In the genomic region with DNA sequence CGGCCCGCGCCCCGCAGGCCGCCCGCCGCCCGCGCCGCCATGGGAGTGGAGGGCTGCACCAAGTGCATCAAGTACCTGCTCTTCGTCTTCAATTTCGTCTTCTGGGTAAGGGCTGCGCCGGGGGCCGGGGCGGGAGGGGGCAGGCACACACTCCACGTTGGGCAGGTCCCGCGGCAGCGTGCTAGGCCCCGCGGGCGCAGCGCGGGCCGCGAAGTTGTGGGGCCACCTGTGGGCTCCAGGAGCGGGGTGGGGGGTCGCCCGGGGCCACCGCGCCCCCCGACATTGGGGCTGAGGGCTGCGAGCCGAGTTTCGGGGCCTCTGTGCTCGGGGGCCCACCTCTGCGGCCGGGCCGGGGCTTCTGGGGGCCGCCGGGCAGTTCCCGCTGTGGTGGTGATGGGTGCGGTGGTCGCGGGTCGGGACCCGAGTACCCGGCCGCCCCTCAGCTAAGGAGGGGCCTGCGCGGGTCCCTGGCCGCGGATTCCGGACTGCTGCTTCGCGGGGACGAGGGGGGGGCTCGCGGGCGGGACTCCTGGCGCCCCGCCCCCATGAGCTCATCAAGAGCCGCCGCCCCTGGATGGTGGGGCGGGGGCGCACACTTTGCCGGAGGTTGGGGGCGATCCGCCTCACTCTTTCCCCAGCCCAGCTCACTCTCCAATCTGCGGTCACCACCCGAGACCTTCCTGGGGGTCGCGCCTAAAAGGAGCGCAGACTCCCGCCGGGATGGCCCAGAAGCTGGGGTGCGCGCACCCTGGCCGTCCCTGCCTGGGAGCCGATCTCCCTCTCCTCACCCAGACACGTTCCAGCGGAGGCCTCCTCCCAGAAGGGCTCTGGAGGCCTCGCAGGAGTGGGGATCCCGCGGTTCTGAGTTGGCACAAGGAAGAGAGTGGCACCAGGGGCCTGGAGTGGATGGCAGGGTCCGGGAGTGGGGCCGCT, we compare ENCODE assay signal across 8 cellular contexts. TPM values are rescaled to one million over a fixed set of nuclear protein-coding genes. Genes with fewer than 3 reads are reported as not detected.
DNase-seq lines count a peak whose midpoint lies in the region; ATAC-seq and TF ChIP-seq lines count a peak whose summit lies in the region.

No MANE protein-coding gene starts in this region.

- H4K20me1 ChIP-seq in DOHH2 (ENCODE audit: control insufficient read depth, insufficient read depth, low read depth, low read length), result peaks cover 35% of the 10 kb centered on the region

- H3K9me3 ChIP-seq in DOHH2 (ENCODE audit: control insufficient read depth, insufficient read depth, low read length) (no peaks in the 10 kb centered on the region), parathyroid adenoma (ENCODE audit: control insufficient read depth, low read length) (no peaks in the 10 kb centered on the region)

- DNase-seq in HFFc6 (no peak), RKO (ENCODE audit: low spot score) (peak; percentile 62), Right ventricle myocardium superior (peak; percentile 84), SHP77 (lab: John Stamatoyannopoulos, UW) (no peak)

- no peaks in the 10 kb centered on the region for H3K9me3 Mint-ChIP-seq in HFFc6
- no peaks in the 10 kb centered on the region for H3K9me3 Mint-ChIP-seq in activated naive CD8-positive, alpha-beta T cell (ENCODE audit: low read depth)

- TF ChIP-seq CTCF in DOHH2 (IDR thresholded peaks at IDR 0.05; ENCODE audit: low read depth, low read length, poor library complexity, severe bottlenecking) (no peak), HFFc6 (IDR thresholded peaks at IDR 0.05) (no peak), parathyroid adenoma (IDR thresholded peaks at IDR 0.05) (no peak)

- H3K4me1 Mint-ChIP-seq in HFFc6 (ENCODE audit: low read depth), result peaks cover 36% of the 10 kb centered on the region
- H3K4me1 Mint-ChIP-seq in activated naive CD8-positive, alpha-beta T cell (ENCODE audit: low read depth), result peaks cover 22% of the 10 kb centered on the region

- 0 out of 2 replicates have a peak, but pooled peaks cover 5% of the 10 kb centered on the region for H3K36me3 Mint-ChIP-seq in HFFc6 (ENCODE audit: low read depth)
- H3K36me3 Mint-ChIP-seq in activated naive CD8-positive, alpha-beta T cell, result no peaks in the 10 kb centered on the region

- peak overlapping the region; percentile 56 for H2AFZ ChIP-seq in parathyroid adenoma

- peak overlapping the region; percentile 69 for H3K27ac ChIP-seq in DOHH2 (ENCODE audit: low read depth, low read length)
- peak overlapping the region; percentile 87 for H3K27ac ChIP-seq in parathyroid adenoma

- peaks cover 11% of the 10 kb centered on the region for H3K27me3 Mint-ChIP-seq in HFFc6 (ENCODE audit: insufficient read depth)
- no peaks in the 10 kb centered on the region for H3K27me3 Mint-ChIP-seq in activated naive CD8-positive, alpha-beta T cell

- ATAC-seq in Right ventricle myocardium superior (ENCODE audit: poor library complexity) (peak; percentile 27), HG02970 (IDR thresholded peaks at IDR 0.05; ENCODE audit: low FRiP score, unreplicated experiment) (no peak)

- intact Hi-C loops in Right ventricle myocardium superior (cut with DNase I), result loop anchor here (5.0 kb wide), 1 partner anchor 70 kb away; no protein-coding TSS in a partner anchor

- H3K4me1 ChIP-seq in DOHH2 (ENCODE audit: control insufficient read depth, low read length) (peaks cover 39% of the 10 kb centered on the region), parathyroid adenoma (no peaks in the 10 kb centered on the region)

- peaks cover 57% of the 10 kb centered on the region for H3K79me2 ChIP-seq in DOHH2 (ENCODE audit: control insufficient read depth, low read length)
- H3K79me2 ChIP-seq in parathyroid adenoma, result peaks cover 11% of the 10 kb centered on the region

- H3K27ac Mint-ChIP-seq in HFFc6, result peak overlapping the region; percentile 88
- H3K27ac Mint-ChIP-seq in activated naive CD8-positive, alpha-beta T cell, result peak overlapping the region; percentile 61

- peak overlapping the region; percentile 87 for H3K9ac ChIP-seq in parathyroid adenoma

- H3K9me2 ChIP-seq in DOHH2 (replicated peaks; ENCODE audit: control insufficient read depth, low read length), result no peaks in the 10 kb centered on the region

- H3K27me3 ChIP-seq in DOHH2 (ENCODE audit: control insufficient read depth, low read length) (no peaks in the 10 kb centered on the region), parathyroid adenoma (ENCODE audit: control insufficient read depth, insufficient read depth, low read length) (no peaks in the 10 kb centered on the region)

- peak overlapping the region; percentile 94 for H3K4me3 Mint-ChIP-seq in HFFc6
- H3K4me3 Mint-ChIP-seq in activated naive CD8-positive, alpha-beta T cell, result peak overlapping the region; percentile 84

- H3K4me3 ChIP-seq in DOHH2 (ENCODE audit: low read length) (peak overlapping the region; percentile 86), parathyroid adenoma (ENCODE audit: low read depth, low read length) (peak overlapping the region; percentile 75)

- H3K4me2 ChIP-seq in DOHH2 (ENCODE audit: low read length) (peak overlapping the region; percentile 86), parathyroid adenoma (ENCODE audit: low read length) (peak overlapping the region; percentile 69)

- peaks cover 6% of the 10 kb centered on the region for H3F3A ChIP-seq in DOHH2 (ENCODE audit: control insufficient read depth, insufficient read depth)

- H3K36me3 ChIP-seq in DOHH2 (ENCODE audit: control insufficient read depth, low read length) (peaks cover 49% of the 10 kb centered on the region), parathyroid adenoma (ENCODE audit: control insufficient read depth, insufficient read depth, low read length) (no peaks in the 10 kb centered on the region)

RNA-seq across cellular contexts. Expression of a gene that starts 0.7 kb away (rescaled TPM):
- 100 to 1,000 TPM; 540 to 738 (median 627) TPM for total RNA-seq in HFFc6 (2021; fragmentation: NEBNext Ultra II Directional; extraction: Animal tissue kit (Norgen Biotek cat#: 25700))
- total RNA-seq in Right ventricle myocardium superior, result 457 TPM

RNA-seq across cellular contexts. Expression of a gene that starts 22.8 kb away (rescaled TPM):
- 10 to 100 TPM; 47.4 to 74.7 (median 62.8) TPM for total RNA-seq in HFFc6 (2021; fragmentation: NEBNext Ultra II Directional; extraction: Animal tissue kit (Norgen Biotek cat#: 25700))
- 36.2 TPM for total RNA-seq in Right ventricle myocardium superior

Comparison
In these comparisons a context has a peak if more than half of its experiments do, and no peak if none do; other contexts are left out.
1. DNase-seq: peak in RKO (single experiment) and Right ventricle myocardium superior (single experiment); none in HFFc6 (single experiment) and SHP77 (0 of 2).